Comparison of ENCODE assay signal across 25 cellular contexts in the genomic region with DNA sequence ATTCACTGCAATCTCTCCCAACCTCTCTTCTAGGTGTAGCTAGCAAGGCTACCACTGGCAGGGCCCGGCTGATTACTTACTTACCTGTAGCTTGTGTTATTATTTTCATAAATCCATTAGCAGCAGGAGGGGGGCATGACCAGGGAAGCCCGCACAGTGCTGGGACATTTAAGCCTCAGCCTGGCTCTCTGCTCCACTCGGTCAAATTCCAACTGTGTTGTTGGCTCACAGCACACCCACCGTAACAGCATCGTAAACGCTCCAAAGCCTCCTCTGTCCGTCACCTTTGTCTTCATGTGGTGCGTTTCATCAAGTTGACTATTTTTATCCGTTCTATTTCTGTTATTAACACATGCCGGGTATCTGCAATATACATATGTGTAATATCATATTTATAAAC.
DNase-seq lines count a peak whose midpoint lies in the region; ATAC-seq, FAIRE-seq and TF ChIP-seq lines count a peak whose summit lies in the region.
"Had no signal": no experiment of that assay in that cellular context is flagged by ENCODE, and none has a peak within 500 bp of the region (broad histone marks: within the 10 kb centered on the region; RNA-seq: fewer than 3 reads in every experiment).

No MANE protein-coding gene starts in this region.

- no peak overlapping the region for H3K4me2 ChIP-seq in HepG2 (ENCODE audit: low read depth, low read length)
- H3K4me2 ChIP-seq: BLaER1, PC-9 had no signal

- TF ChIP-seq CTCF in right atrium auricular region (IDR thresholded peaks at IDR 0.05), result no peak
- no peak for TF ChIP-seq CTCF in psoas muscle (IDR thresholded peaks at IDR 0.05)
- no peak for TF ChIP-seq CTCF in HepG2 (CRISPR knock-in tag; IDR thresholded peaks at IDR 0.05)

- TF ChIP-seq POLR2A in HepG2 (IDR thresholded peaks at IDR 0.05; ENCODE audit: insufficient read depth in 1 of 2, low read depth in 2 of 2, low read length in 2 of 2), result no peak

- H3K79me2 ChIP-seq in HepG2 (ENCODE audit: insufficient read depth, low read length), result no peaks in the 10 kb centered on the region

- H3K9me3 ChIP-seq in right atrium auricular region (no peaks in the 10 kb centered on the region), psoas muscle (no peaks in the 10 kb centered on the region), HepG2 (ENCODE audit: low read length) (no peaks in the 10 kb centered on the region)
- H3K9me3 ChIP-seq: BLaER1, MG63, SJCRH30 had no signal

- H3K9ac ChIP-seq in HepG2 (ENCODE audit: insufficient read depth, low read depth, low read length), result no peak overlapping the region
- H3K9ac ChIP-seq: BLaER1 had no signal

- 23 to 29% (median 24%) methylated on average over 10 of the region's 10 CpGs for WGBS in psoas muscle, 3 donors
- WGBS in HepG2 (ENCODE audit: low lambda C conversion rate), result 38% methylated on average over 10 of the region's 10 CpGs

- in situ Hi-C loops in HepG2 (cut with HindIII; ENCODE audit: extremely low pct_ligation_motif_present, low pct_unique_long_range_greater_than_20kb), result loop anchor here (5.0 to 10.0 kb wide), 2 partner anchors 263 to 695 kb away; a partner anchor contains a TSS

- BruUV-seq in HepG2 (replicated peaks; lab: Mats Ljungman, UMichigan), result no TSS peak

- H3K4me3 ChIP-seq in right atrium auricular region (no peak overlapping the region), psoas muscle (no peak overlapping the region), HepG2 (replicated peaks in 1 of 3; ENCODE audit: insufficient read depth in 1 of 3, low read depth in 2 of 3, low read length in 3 of 3) (no peak overlapping the region)
- H3K4me3 ChIP-seq: BLaER1, K562, MG63, PC-9, SJCRH30 had no signal

- no peak for ATAC-seq in left ventricle myocardium superior
- peak; percentile 76 to 93 (median 84) for ATAC-seq in psoas muscle
- no peak for ATAC-seq in HepG2
- ATAC-seq: K562, Right ventricle myocardium inferior had no signal

- H3K36me3 ChIP-seq in right atrium auricular region (no peaks in the 10 kb centered on the region), psoas muscle (ENCODE audit: insufficient read depth in 1 of 2, low read depth in 1 of 2) (no peaks in the 10 kb centered on the region), HepG2 (replicated peaks in 1 of 2; ENCODE audit: control insufficient read depth in 1 of 2, insufficient read depth in 2 of 2, low read length in 2 of 2) (no peaks in the 10 kb centered on the region)
- H3K36me3 ChIP-seq: BLaER1, MG63, SJCRH30 had no signal

- TF ChIP-seq RAD21 in HepG2 (CRISPR knock-in tag; IDR thresholded peaks at IDR 0.05), result no peak

- TF ChIP-seq EP300 in HepG2 (IDR thresholded peaks at IDR 0.05; ENCODE audit: low read depth in 2 of 2, low read length in 2 of 2), result no peak
- no peak for TF ChIP-seq EP300 in HepG2 (CRISPR knock-in tag; IDR thresholded peaks at IDR 0.05; ENCODE audit: borderline replicate concordance)

- no peaks in the 10 kb centered on the region for H4K20me1 ChIP-seq in HepG2 (ENCODE audit: insufficient read depth, low read length)
- H4K20me1 ChIP-seq: BLaER1 had no signal

- no peak overlapping the region for H2AFZ ChIP-seq in HepG2 (ENCODE audit: low read length)
- H2AFZ ChIP-seq: PC-9 had no signal

- H3K27me3 ChIP-seq in right atrium auricular region, result no peaks in the 10 kb centered on the region
- peaks cover 0 to 2% (median 0%) of the 10 kb centered on the region in 3 donors for H3K27me3 ChIP-seq in psoas muscle (ENCODE audit: insufficient read depth in 3 of 3, low read length in 2 of 3)
- H3K27me3 ChIP-seq in HepG2 (ENCODE audit: control insufficient read depth in 1 of 2, insufficient read depth in 2 of 2, low read length in 2 of 2), result peaks cover 2 to 47% of the 10 kb centered on the region in 2 experiments; a peak in 4 of 5 replicates
- H3K27me3 ChIP-seq: BLaER1, SJCRH30 had no signal

- H3K27ac ChIP-seq in right atrium auricular region (no peak overlapping the region), psoas muscle (no peak overlapping the region), HepG2 (ENCODE audit: extremely low read length, insufficient read depth, low read length) (no peak overlapping the region)
- H3K27ac ChIP-seq: BLaER1, HL-60, PC-9, SJCRH30 had no signal

- no peak for FAIRE-seq in HepG2 (lab: Jason Lieb, UNC)
- FAIRE-seq: A204.1, D721Med, GM19239, H54, K562 had no signal

- POLR2A ChIA-PET in HepG2 (lab: Yijun Ruan, JAX), result no interaction called here

- H3K4me1 ChIP-seq in right atrium auricular region (peaks cover 0 to 12% of the 10 kb centered on the region in 2 donors), psoas muscle (peaks cover 7% of the 10 kb centered on the region), HepG2 (ENCODE audit: insufficient read depth, low read length) (no peaks in the 10 kb centered on the region)
- H3K4me1 ChIP-seq: SJCRH30 had no signal

- intact Hi-C loops in left ventricle myocardium superior (cut with micrococcal nuclease) (loop anchor here (10.0 kb wide), 1 partner anchor 695 kb away; a partner anchor contains a TSS), psoas muscle (cut with DNase I) (loop anchor here in 1 of 2 donors (10.0 kb wide), 2 partner anchors 335 to 1015 kb away; no protein-coding TSS in a partner anchor), HepG2 (cut with micrococcal nuclease; ENCODE audit: unreplicated experiment) (no loop called here)

- DNase-seq in right atrium auricular region (ENCODE audit: low spot score), result peak; percentile 52
- DNase-seq in left ventricle myocardium superior, result no peak
- DNase-seq in islet precursor cell, result peak; percentile 41
- no peak for DNase-seq in psoas muscle
- no peak for DNase-seq in NCI-H748 treated with DMSO at 0.1 percent for 48 hours (lab: John Stamatoyannopoulos, UW)
- DNase-seq in HepG2 (ENCODE audit: low spot score), result no peak
- no peak for DNase-seq in medulla oblongata (ENCODE audit: extremely low spot score)
- DNase-seq: CD4-positive, alpha-beta T cell; MG63; NCI-H1105 treated with DMSO at 0.1 percent for 48 hours; NCI-H2029; NCI-H446; NCI-H524 treated with DMSO at 0.1 percent for 48 hours; NCI-H82; NK-92 treated with Interleukin-12 subunit alpha and Interleukin-12 subunit beta, amount 100 ng/mL, for 24 hours; PC-9; SJCRH30 had no signal

- CTCF ChIA-PET in HepG2 (lab: Yijun Ruan, JAX; ENCODE audit: low intra/inter-chr PET ratio, low total read pairs), result no interaction called here

TF ChIP-seq in HepG2, 621 proteins besides CTCF, POLR2A, EP300 and RAD21:
- TF ChIP-seq, protein P1, sequence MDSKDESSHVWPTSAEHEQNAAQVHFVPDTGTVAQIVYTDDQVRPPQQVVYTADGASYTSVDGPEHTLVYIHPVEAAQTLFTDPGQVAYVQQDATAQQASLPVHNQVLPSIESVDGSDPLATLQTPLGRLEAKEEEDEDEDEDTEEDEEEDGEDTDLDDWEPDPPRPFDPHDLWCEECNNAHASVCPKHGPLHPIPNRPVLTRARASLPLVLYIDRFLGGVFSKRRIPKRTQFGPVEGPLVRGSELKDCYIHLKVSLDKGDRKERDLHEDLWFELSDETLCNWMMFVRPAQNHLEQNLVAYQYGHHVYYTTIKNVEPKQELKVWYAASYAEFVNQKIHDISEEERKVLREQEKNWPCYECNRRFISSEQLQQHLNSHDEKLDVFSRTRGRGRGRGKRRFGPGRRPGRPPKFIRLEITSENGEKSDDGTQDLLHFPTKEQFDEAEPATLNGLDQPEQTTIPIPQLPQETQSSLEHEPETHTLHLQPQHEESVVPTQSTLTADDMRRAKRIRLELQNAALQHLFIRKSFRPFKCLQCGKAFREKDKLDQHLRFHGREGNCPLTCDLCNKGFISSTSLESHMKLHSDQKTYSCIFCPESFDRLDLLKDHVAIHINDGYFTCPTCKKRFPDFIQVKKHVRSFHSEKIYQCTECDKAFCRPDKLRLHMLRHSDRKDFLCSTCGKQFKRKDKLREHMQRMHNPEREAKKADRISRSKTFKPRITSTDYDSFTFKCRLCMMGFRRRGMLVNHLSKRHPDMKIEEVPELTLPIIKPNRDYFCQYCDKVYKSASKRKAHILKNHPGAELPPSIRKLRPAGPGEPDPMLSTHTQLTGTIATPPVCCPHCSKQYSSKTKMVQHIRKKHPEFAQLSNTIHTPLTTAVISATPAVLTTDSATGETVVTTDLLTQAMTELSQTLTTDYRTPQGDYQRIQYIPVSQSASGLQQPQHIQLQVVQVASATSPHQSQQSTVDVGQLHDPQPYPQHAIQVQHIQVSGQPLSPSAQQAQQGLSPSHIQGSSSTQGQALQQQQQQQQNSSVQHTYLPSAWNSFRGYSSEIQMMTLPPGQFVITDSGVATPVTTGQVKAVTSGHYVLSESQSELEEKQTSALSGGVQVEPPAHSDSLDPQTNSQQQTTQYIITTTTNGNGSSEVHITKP (CRISPR knock-in tag; IDR thresholded peaks at IDR 0.05; ENCODE audit: low read depth), result no peak
- TF ChIP-seq, protein P2, sequence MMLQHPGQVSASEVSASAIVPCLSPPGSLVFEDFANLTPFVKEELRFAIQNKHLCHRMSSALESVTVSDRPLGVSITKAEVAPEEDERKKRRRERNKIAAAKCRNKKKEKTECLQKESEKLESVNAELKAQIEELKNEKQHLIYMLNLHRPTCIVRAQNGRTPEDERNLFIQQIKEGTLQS (CRISPR knock-in tag; IDR thresholded peaks at IDR 0.05), result no peak
- TF ChIP-seq NKX3-1 (CRISPR knock-in tag; IDR thresholded peaks at IDR 0.05), result no peak
- no peak for TF ChIP-seq NR2F1 (CRISPR knock-in tag; IDR thresholded peaks at IDR 0.05)
- no peak for TF ChIP-seq MTF2 (CRISPR knock-in tag; IDR thresholded peaks at IDR 0.05; ENCODE audit: borderline replicate concordance)
- TF ChIP-seq, protein P3, sequence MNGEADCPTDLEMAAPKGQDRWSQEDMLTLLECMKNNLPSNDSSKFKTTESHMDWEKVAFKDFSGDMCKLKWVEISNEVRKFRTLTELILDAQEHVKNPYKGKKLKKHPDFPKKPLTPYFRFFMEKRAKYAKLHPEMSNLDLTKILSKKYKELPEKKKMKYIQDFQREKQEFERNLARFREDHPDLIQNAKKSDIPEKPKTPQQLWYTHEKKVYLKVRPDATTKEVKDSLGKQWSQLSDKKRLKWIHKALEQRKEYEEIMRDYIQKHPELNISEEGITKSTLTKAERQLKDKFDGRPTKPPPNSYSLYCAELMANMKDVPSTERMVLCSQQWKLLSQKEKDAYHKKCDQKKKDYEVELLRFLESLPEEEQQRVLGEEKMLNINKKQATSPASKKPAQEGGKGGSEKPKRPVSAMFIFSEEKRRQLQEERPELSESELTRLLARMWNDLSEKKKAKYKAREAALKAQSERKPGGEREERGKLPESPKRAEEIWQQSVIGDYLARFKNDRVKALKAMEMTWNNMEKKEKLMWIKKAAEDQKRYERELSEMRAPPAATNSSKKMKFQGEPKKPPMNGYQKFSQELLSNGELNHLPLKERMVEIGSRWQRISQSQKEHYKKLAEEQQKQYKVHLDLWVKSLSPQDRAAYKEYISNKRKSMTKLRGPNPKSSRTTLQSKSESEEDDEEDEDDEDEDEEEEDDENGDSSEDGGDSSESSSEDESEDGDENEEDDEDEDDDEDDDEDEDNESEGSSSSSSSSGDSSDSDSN (CRISPR knock-in tag; IDR thresholded peaks at IDR 0.05), result no peak
- TF ChIP-seq ZNF317 (CRISPR knock-in tag; IDR thresholded peaks at IDR 0.05), result no peak

Comparison
In these comparisons a context has a peak if more than half of its experiments do, and no peak if none do; other contexts are left out.
1. DNase-seq: peak in right atrium auricular region (single experiment) and islet precursor cell (single experiment); none in left ventricle myocardium superior (single experiment), psoas muscle (0 of 2), NCI-H748 treated with DMSO at 0.1 percent for 48 hours (single experiment), HepG2 (single experiment) and medulla oblongata (single experiment).
2. ATAC-seq: peak in psoas muscle (4 of 4); none in left ventricle myocardium superior (single experiment) and HepG2 (single experiment).